In genomic region chr1:30151826-30152225, GRCh38 we compare ENCODE assay signal across 24 cellular contexts.
DNase-seq lines count a peak whose midpoint lies in the region; FAIRE-seq and TF ChIP-seq lines count a peak whose summit lies in the region.
"Had no signal": no experiment of that assay in that cellular context is flagged by ENCODE, and none has a peak within 500 bp of the region (broad histone marks: within the 10 kb centered on the region; RNA-seq: fewer than 3 reads in every experiment).

No MANE protein-coding gene starts in this region.

- no peaks in the 10 kb centered on the region for H3K27me3 Mint-ChIP-seq in endodermal cell (ENCODE audit: insufficient read depth)
- peaks cover 2% of the 10 kb centered on the region for H3K27me3 Mint-ChIP-seq in osteocyte (ENCODE audit: unreplicated experiment)
- peaks cover 38% of the 10 kb centered on the region for H3K27me3 Mint-ChIP-seq in MCF 10A (ENCODE audit: insufficient read depth, unreplicated experiment)

- H3K4me3 Mint-ChIP-seq in endodermal cell (no peak overlapping the region), osteocyte (ENCODE audit: unreplicated experiment) (no peak overlapping the region), MCF 10A (ENCODE audit: unreplicated experiment) (no peak overlapping the region)
- H3K4me3 Mint-ChIP-seq: CD14-positive monocyte; CD4-positive, alpha-beta T cell; CD8-positive, alpha-beta memory T cell had no signal

- no peaks in the 10 kb centered on the region for H3K9me3 ChIP-seq in HEK293 (ENCODE audit: control insufficient read depth, insufficient read depth, low read depth, low read length)
- H3K9me3 ChIP-seq in endodermal cell (ENCODE audit: control insufficient read depth, low read length) = peaks cover 70% of the 10 kb centered on the region
- H3K9me3 ChIP-seq: A549, BE2C, HAP-1 had no signal

- H3K36me3 ChIP-seq in HEK293 (ENCODE audit: control insufficient read depth in 2 of 2, insufficient read depth in 1 of 2, low read length in 2 of 2) (no peaks in the 10 kb centered on the region), endodermal cell (ENCODE audit: control insufficient read depth, insufficient read depth, low read length) (peaks cover 6% of the 10 kb centered on the region)
- H3K36me3 ChIP-seq: BE2C; BLaER1 treated with 17β-estradiol and CSF1 and Interleukin-3, amounts not matched to agents 10 nM and 100 nM; HAP-1 had no signal

- POLR2A ChIA-PET in HEK293 (lab: Yijun Ruan, JAX) = no interaction called here
- POLR2A ChIA-PET in MCF 10A (lab: Yijun Ruan, JAX) = no interaction called here

- FAIRE-seq in RCC 7860 (lab: Jason Lieb, UNC) = no peak
- FAIRE-seq: A549, D721Med, GM12878, H54 had no signal

- H3K27ac ChIP-seq in HEK293 (ENCODE audit: extremely low read depth, low read depth, low read length) = no peak overlapping the region
- H3K27ac ChIP-seq in endodermal cell (ENCODE audit: low read depth, low read length) = no peak overlapping the region
- H3K27ac ChIP-seq: A549; BLaER1 treated with 17β-estradiol and CSF1 and Interleukin-3, amounts not matched to agents 10 nM and 100 nM had no signal

- H3K27ac Mint-ChIP-seq in endodermal cell (no peak overlapping the region), osteocyte (ENCODE audit: unreplicated experiment) (no peak overlapping the region), MCF 10A (ENCODE audit: low read depth, unreplicated experiment) (no peak overlapping the region)
- H3K27ac Mint-ChIP-seq: CD4-positive, alpha-beta T cell; CD8-positive, alpha-beta memory T cell had no signal

- TF ChIP-seq CTCF in HEK293 (tag by site-specific recombination; IDR thresholded peaks at IDR 0.05) = no peak
- TF ChIP-seq CTCF in endodermal cell (conservative IDR thresholded peaks at IDR 0.05) = no peak
- no peak for TF ChIP-seq CTCF in osteocyte (IDR thresholded peaks at IDR 0.05)
- no peak for TF ChIP-seq CTCF in MCF 10A (IDR thresholded peaks at IDR 0.05; ENCODE audit: unreplicated experiment)

- BruUV-seq in MCF 10A (replicated peaks; lab: Mats Ljungman, UMichigan) = no TSS peak

- H3K9me3 Mint-ChIP-seq in endodermal cell = peaks cover 83% of the 10 kb centered on the region
- H3K9me3 Mint-ChIP-seq in osteocyte (ENCODE audit: unreplicated experiment) = peaks cover 8% of the 10 kb centered on the region
- H3K9me3 Mint-ChIP-seq in MCF 10A (ENCODE audit: unreplicated experiment) = peaks cover 8% of the 10 kb centered on the region

- H3K36me3 Mint-ChIP-seq in endodermal cell (ENCODE audit: low read depth) = peaks cover 40% of the 10 kb centered on the region
- no peaks in the 10 kb centered on the region for H3K36me3 Mint-ChIP-seq in osteocyte (ENCODE audit: unreplicated experiment)
- H3K36me3 Mint-ChIP-seq in MCF 10A (ENCODE audit: insufficient read depth, unreplicated experiment) = no peaks in the 10 kb centered on the region
- H3K36me3 Mint-ChIP-seq: CD14-positive monocyte had no signal

- H3K4me1 Mint-ChIP-seq in endodermal cell (peaks cover 1% of the 10 kb centered on the region), osteocyte (ENCODE audit: unreplicated experiment) (no peaks in the 10 kb centered on the region), MCF 10A (ENCODE audit: insufficient read depth, unreplicated experiment) (no peaks in the 10 kb centered on the region)
- H3K4me1 Mint-ChIP-seq: CD14-positive monocyte; CD8-positive, alpha-beta memory T cell had no signal

- no peaks in the 10 kb centered on the region for H3K4me1 ChIP-seq in HEK293 (ENCODE audit: control insufficient read depth, insufficient read depth, low read length)
- H3K4me1 ChIP-seq in endodermal cell (ENCODE audit: control insufficient read depth, insufficient read depth, low read length) = no peaks in the 10 kb centered on the region
- H3K4me1 ChIP-seq: A549, BE2C, HAP-1 had no signal

- intact Hi-C loops in MCF 10A (cut with micrococcal nuclease) = no loop called here

- H3K9ac ChIP-seq in endodermal cell (ENCODE audit: extremely low read depth, low read length, poor library complexity, severe bottlenecking) = no peak overlapping the region
- H3K9ac ChIP-seq: BLaER1 treated with 17β-estradiol and CSF1 and Interleukin-3, amounts not matched to agents 10 nM and 100 nM had no signal

- DNase-seq in endodermal cell (no peak), osteocyte (ENCODE audit: extremely low spot score, unreplicated experiment) (peak; percentile 53), MCF 10A (ENCODE audit: unreplicated experiment) (no peak), RCC 7860 (ENCODE audit: low spot score) (no peak)
- DNase-seq in activated CD4-positive, alpha-beta T cell treated with anti-CD3 and anti-CD28 coated beads for 1 hour = no peak
- DNase-seq: 8988T; ACHN; AML-193; BE2C; CD4-positive, alpha-beta T cell; CD8-positive, alpha-beta memory T cell; DMS 273 treated with DMSO at 0.1 percent for 48 hours; DMS79; EL; GDM1; GOT3 had no signal

- H3K4me3 ChIP-seq in HEK293 (ENCODE audit: low read depth, low read length) (no peak overlapping the region), endodermal cell (ENCODE audit: low read length) (peak overlapping the region; percentile 74)
- H3K4me3 ChIP-seq: A549; BLaER1 treated with 17β-estradiol and CSF1 and Interleukin-3, amounts not matched to agents 10 nM and 100 nM; GM12878; HAP-1 had no signal

- H3K27me3 ChIP-seq in endodermal cell (ENCODE audit: control insufficient read depth, insufficient read depth, low read length, poor library complexity, severe bottlenecking) = no peaks in the 10 kb centered on the region
- H3K27me3 ChIP-seq: BE2C; BLaER1 treated with 17β-estradiol and CSF1 and Interleukin-3, amounts not matched to agents 10 nM and 100 nM had no signal

- CTCF ChIA-PET in HEK293 (lab: Yijun Ruan, JAX) (interaction anchor here (1.1 kb wide), 1 partner anchor 14 kb away, joined by 3 read pairs; no protein-coding TSS in a partner anchor), MCF 10A (lab: Yijun Ruan, JAX) (no interaction called here)

- WGBS in endodermal cell (ENCODE audit: insufficient coverage in 1 of 2, insufficient read length in 1 of 2), 2 experiments = 89% methylated on average over 1 of the region's 1 CpG

TF ChIP-seq in HEK293, 187 proteins besides CTCF, POLR2A, EP300 and RAD21:
- TF ChIP-seq HOXA7 (CRISPR knock-in tag; IDR thresholded peaks at IDR 0.05; ENCODE audit: borderline replicate concordance) (no peak), ZNF292 (tag by site-specific recombination; IDR thresholded peaks at IDR 0.05; ENCODE audit: borderline replicate concordance, low read depth) (no peak), ZNF585B (tag by site-specific recombination; IDR thresholded peaks at IDR 0.05) (peak; percentile 88)
